17 cellular contexts compared by ENCODE assay signal in the genomic region with DNA sequence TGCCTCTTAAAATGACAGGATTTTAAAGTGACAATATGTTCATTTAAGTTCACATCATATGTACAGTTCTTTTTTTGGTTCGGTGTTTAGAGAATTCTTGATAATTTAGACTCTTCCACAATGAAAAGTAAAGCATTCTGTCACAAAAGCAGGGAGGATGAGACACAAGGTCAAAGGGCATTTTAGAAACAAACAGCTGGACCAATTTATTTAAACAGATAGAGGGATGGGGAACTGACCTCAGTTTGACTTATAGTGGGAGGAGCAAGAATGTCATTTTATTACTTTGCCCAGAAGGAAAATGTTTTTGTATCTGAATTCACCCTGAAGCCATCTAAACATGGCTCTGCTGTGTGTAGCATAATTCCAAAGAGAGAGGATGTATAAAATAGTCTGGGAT.
DNase-seq lines count a peak whose midpoint lies in the region; ATAC-seq and TF ChIP-seq lines count a peak whose summit lies in the region.
"Had no signal": no experiment of that assay in that cellular context is flagged by ENCODE, and none has a peak within 500 bp of the region (broad histone marks: within the 10 kb centered on the region; RNA-seq: fewer than 3 reads in every experiment).

No MANE protein-coding gene starts in this region.

- H4K20me1 ChIP-seq in KMS-11 (ENCODE audit: insufficient read depth) (no peaks in the 10 kb centered on the region), neural progenitor cell (ENCODE audit: low read depth) (no peaks in the 10 kb centered on the region)
- H4K20me1 ChIP-seq: BLaER1 had no signal

- ATAC-seq in GM21619 (IDR thresholded peaks at IDR 0.05; ENCODE audit: unreplicated experiment): no peak

- peak overlapping the region; percentile 34 for H3K27ac Mint-ChIP-seq in neural progenitor cell
- H3K27ac Mint-ChIP-seq: CD4-positive, alpha-beta memory T cell had no signal

- TF ChIP-seq CTCF in KMS-11 (conservative IDR thresholded peaks at IDR 0.05; ENCODE audit: low read depth, low read length) (no peak), neural progenitor cell (IDR thresholded peaks at IDR 0.05) (no peak)

- H3K9ac ChIP-seq in KMS-11 (no peak overlapping the region), neural progenitor cell (no peak overlapping the region)
- H3K9ac ChIP-seq: BLaER1 had no signal

- H3K79me2 ChIP-seq in KMS-11 (ENCODE audit: insufficient read depth, low read depth) (no peaks in the 10 kb centered on the region), neural progenitor cell (ENCODE audit: low read depth) (no peaks in the 10 kb centered on the region)

- H3K27me3 Mint-ChIP-seq in neural progenitor cell (ENCODE audit: insufficient read depth, low read depth): no peaks in the 10 kb centered on the region

- H3K27ac ChIP-seq in KMS-11: no peak overlapping the region
- H3K27ac ChIP-seq in neural progenitor cell: no peak overlapping the region
- H3K27ac ChIP-seq: BLaER1, PC-9, RWPE1 had no signal

- peaks cover 4% of the 10 kb centered on the region for H3K36me3 Mint-ChIP-seq in neural progenitor cell
- H3K36me3 Mint-ChIP-seq: CD4-positive, alpha-beta memory T cell had no signal

- DNase-seq in EH (ENCODE audit: low read depth) (peak; percentile 43), left kidney (ENCODE audit: low read depth, low spot score) (peak; percentile 64), neural progenitor cell (ENCODE audit: low spot score) (no peak), HuH-7 (ENCODE audit: low spot score) (no peak)
- no peak for DNase-seq in activated effector memory CD4-positive, alpha-beta T cell treated with anti-CD3 and anti-CD28 coated beads, Interleukin-2, amount 50 U/mL, for 16 hours
- DNase-seq: CD4-positive, alpha-beta memory T cell; DMS153; MV-4-11; NCI-H1930; NCI-H226; NCI-H524 treated with DMSO at 0.1 percent for 48 hours; PC-9; SIG-M5 had no signal

- H3K4me2 ChIP-seq in KMS-11 (peak overlapping the region; percentile 61; the same call in 1 of the 2 replicates), neural progenitor cell (peak overlapping the region; percentile 1)
- H3K4me2 ChIP-seq: BLaER1, PC-9 had no signal

- H3K27me3 ChIP-seq in KMS-11 (ENCODE audit: insufficient read depth, low read depth) (no peaks in the 10 kb centered on the region), neural progenitor cell (no peaks in the 10 kb centered on the region)
- H3K27me3 ChIP-seq: BLaER1 had no signal

- H3K9me3 Mint-ChIP-seq in neural progenitor cell: no peaks in the 10 kb centered on the region

- H3K4me3 ChIP-seq in KMS-11 (IDR thresholded peaks at IDR 0.05; ENCODE audit: insufficient read depth, low read depth, low read length): no peak overlapping the region
- H3K4me3 ChIP-seq in neural progenitor cell: no peak overlapping the region
- H3K4me3 ChIP-seq: BLaER1, PC-9 had no signal

- peaks cover 63% of the 10 kb centered on the region for H3K4me1 Mint-ChIP-seq in neural progenitor cell
- H3K4me1 Mint-ChIP-seq: CD4-positive, alpha-beta memory T cell had no signal

- H3K9me3 ChIP-seq in neural progenitor cell (ENCODE audit: low read depth): no peaks in the 10 kb centered on the region
- H3K9me3 ChIP-seq: BLaER1 had no signal

- peaks cover 23% of the 10 kb centered on the region for H3F3A ChIP-seq in neural progenitor cell (ENCODE audit: low read depth)

- no peak overlapping the region for H3K4me3 Mint-ChIP-seq in neural progenitor cell
- H3K4me3 Mint-ChIP-seq: CD4-positive, alpha-beta memory T cell had no signal

- no peak overlapping the region for H2AFZ ChIP-seq in KMS-11 (ENCODE audit: low read depth)
- H2AFZ ChIP-seq in neural progenitor cell (replicated peaks): no peak overlapping the region
- H2AFZ ChIP-seq: PC-9 had no signal

- H3K4me1 ChIP-seq in KMS-11 (ENCODE audit: low read depth, poor library complexity, severe bottlenecking): peaks cover 44% of the 10 kb centered on the region
- H3K4me1 ChIP-seq in neural progenitor cell: peaks cover 63% of the 10 kb centered on the region
- H3K4me1 ChIP-seq: BLaER1 had no signal

- no peaks in the 10 kb centered on the region for H3K36me3 ChIP-seq in KMS-11 (ENCODE audit: insufficient read depth)
- no peaks in the 10 kb centered on the region for H3K36me3 ChIP-seq in neural progenitor cell
- H3K36me3 ChIP-seq: BLaER1 had no signal

Comparison
In these comparisons a context has a peak if more than half of its experiments do, and no peak if none do; other contexts are left out.
1. DNase-seq: peak in EH (single experiment) and left kidney (single experiment); none in neural progenitor cell (single experiment), activated effector memory CD4-positive, alpha-beta T cell treated with anti-CD3 and anti-CD28 coated beads, Interleukin-2, amount 50 U/mL, for 16 hours (single experiment) and HuH-7 (single experiment).